ENCODE assay signal across 24 cellular contexts in the genomic region with DNA sequence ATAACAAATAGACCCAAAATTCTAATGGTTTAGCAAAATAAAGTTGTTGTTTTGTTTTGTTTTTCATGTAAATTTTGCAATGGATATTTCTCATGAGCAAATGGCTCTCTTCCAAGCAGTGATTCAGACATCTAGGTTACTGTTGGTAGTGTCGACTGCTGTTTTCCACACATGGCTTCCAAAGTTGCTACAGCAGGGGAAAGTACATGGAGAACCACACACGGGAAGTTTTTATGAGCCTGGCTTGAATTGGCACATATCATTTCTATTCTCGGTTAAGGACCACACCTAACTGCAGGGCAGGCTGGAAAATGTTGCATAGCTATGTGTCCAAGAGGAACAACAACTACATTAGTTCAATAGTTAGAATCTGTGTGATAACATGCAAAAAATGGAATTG.
DNase-seq lines count a peak whose midpoint lies in the region; ATAC-seq lines count a peak whose summit lies in the region.
"Had no signal": no experiment of that assay in that cellular context is flagged by ENCODE, and none has a peak within 500 bp of the region (broad histone marks: within the 10 kb centered on the region; RNA-seq: fewer than 3 reads in every experiment).

No MANE protein-coding gene starts in this region.

- H3K36me3 Mint-ChIP-seq in stimulated activated effector memory CD8-positive, alpha-beta T cell treated with anti-CD3 and anti-CD28 coated beads, Interleukin-12 subunit alpha, Interleukin-12 subunit beta, amount 100 ng/mL, for 72 hours, result no peaks in the 10 kb centered on the region

- peak; percentile 21 for DNase-seq in GM03348 (ENCODE audit: low spot score)
- DNase-seq in NCI-H226, result peak; percentile 58
- DNase-seq in cerebellum (ENCODE audit: low spot score), result peak; percentile 7
- peak; percentile 34 for DNase-seq in skeletal muscle cell (ENCODE audit: low read depth)
- no peak for DNase-seq in stimulated activated effector memory CD8-positive, alpha-beta T cell treated with anti-CD3 and anti-CD28 coated beads, Interleukin-12 subunit alpha, Interleukin-12 subunit beta, amount 100 ng/mL, for 72 hours (ENCODE audit: low spot score in 2 of 2)
- DNase-seq in Kasumi-1 (lab: John Stamatoyannopoulos, UW), result no peak
- DNase-seq: activated CD4-positive, CD25-positive, alpha-beta regulatory T cell; activated CD8-positive, alpha-beta T cell treated with anti-CD3 and anti-CD28 coated beads for 36 hours; activated gamma-delta T cell; activated naive CD8-positive, alpha-beta T cell treated with anti-CD3 and anti-CD28 coated beads, Interleukin-2, amount 50 U/mL, for 24 hours; Caco-2; H7; hippocampal formation; MV-4-11; NCI-H1694; NCI-H2171; NCI-H526; stimulated activated CD4-positive, alpha-beta T cell treated with anti-CD3 and anti-CD28 coated beads, Interleukin-1b, Interleukin-23, amount 100 ng/mL, for 48 hours; T-helper 9 cell had no signal

- no peak overlapping the region for H3K27ac Mint-ChIP-seq in stimulated activated effector memory CD8-positive, alpha-beta T cell treated with anti-CD3 and anti-CD28 coated beads, Interleukin-12 subunit alpha, Interleukin-12 subunit beta, amount 100 ng/mL, for 72 hours
- H3K27ac Mint-ChIP-seq: activated CD8-positive, alpha-beta T cell treated with anti-CD3 and anti-CD28 coated beads for 36 hours; activated naive CD8-positive, alpha-beta T cell treated with anti-CD3 and anti-CD28 coated beads, Interleukin-2, amount 50 U/mL, for 24 hours; dendritic cell treated with granulocyte-macrophage colony-stimulating factor and Interleukin-4, amounts not matched to agents 40 ng/mL and 50 ng/mL, for 4 days had no signal

- no peak for ATAC-seq in stimulated activated effector memory CD8-positive, alpha-beta T cell treated with anti-CD3 and anti-CD28 coated beads, Interleukin-12 subunit alpha, Interleukin-12 subunit beta, amount 100 ng/mL, for 72 hours
- no peak for ATAC-seq in GM18517 (IDR thresholded peaks at IDR 0.05; ENCODE audit: unreplicated experiment)
- ATAC-seq: activated CD8-positive, alpha-beta T cell treated with anti-CD3 and anti-CD28 coated beads for 36 hours; activated naive CD8-positive, alpha-beta T cell treated with anti-CD3 and anti-CD28 coated beads, Interleukin-2, amount 50 U/mL, for 24 hours; foreskin keratinocyte; K562 had no signal

- H3K4me3 Mint-ChIP-seq in stimulated activated effector memory CD8-positive, alpha-beta T cell treated with anti-CD3 and anti-CD28 coated beads, Interleukin-12 subunit alpha, Interleukin-12 subunit beta, amount 100 ng/mL, for 72 hours, result no peak overlapping the region
- H3K4me3 Mint-ChIP-seq: activated CD8-positive, alpha-beta T cell treated with anti-CD3 and anti-CD28 coated beads for 36 hours; activated naive CD8-positive, alpha-beta T cell treated with anti-CD3 and anti-CD28 coated beads, Interleukin-2, amount 50 U/mL, for 24 hours; dendritic cell treated with granulocyte-macrophage colony-stimulating factor and Interleukin-4, amounts not matched to agents 40 ng/mL and 50 ng/mL, for 4 days had no signal

- H3K4me1 Mint-ChIP-seq in stimulated activated effector memory CD8-positive, alpha-beta T cell treated with anti-CD3 and anti-CD28 coated beads, Interleukin-12 subunit alpha, Interleukin-12 subunit beta, amount 100 ng/mL, for 72 hours, result no peaks in the 10 kb centered on the region
- H3K4me1 Mint-ChIP-seq: activated naive CD8-positive, alpha-beta T cell treated with anti-CD3 and anti-CD28 coated beads, Interleukin-2, amount 50 U/mL, for 24 hours had no signal

- peaks cover 4% of the 10 kb centered on the region for H3K9me3 Mint-ChIP-seq in stimulated activated effector memory CD8-positive, alpha-beta T cell treated with anti-CD3 and anti-CD28 coated beads, Interleukin-12 subunit alpha, Interleukin-12 subunit beta, amount 100 ng/mL, for 72 hours

- no peak overlapping the region for H3K4me3 ChIP-seq in skeletal muscle cell (ENCODE audit: low read depth, low read length)
- H3K4me3 ChIP-seq: K562, skin epidermis had no signal

Comparison
In these comparisons a context has a peak if more than half of its experiments do, and no peak if none do; other contexts are left out.
1. DNase-seq: peak in GM03348 (single experiment), NCI-H226 (single experiment), cerebellum (single experiment) and skeletal muscle cell (single experiment); none in stimulated activated effector memory CD8-positive, alpha-beta T cell treated with anti-CD3 and anti-CD28 coated beads, Interleukin-12 subunit alpha, Interleukin-12 subunit beta, amount 100 ng/mL, for 72 hours (0 of 2) and Kasumi-1 (0 of 2).